ENCODE assay signal across 7 cellular contexts in genomic region chr18:51382081-51382480, GRCh38.
"Had no signal": no experiment of that assay in that cellular context is flagged by ENCODE, and none has a peak within 500 bp of the region (broad histone marks: within the 10 kb centered on the region; RNA-seq: fewer than 3 reads in every experiment).

No MANE protein-coding gene starts in this region.

- H3K4me2 ChIP-seq: GM23338 had no signal

- DNase-seq: H9, HCEC 1CT, IMR-90 had no signal

- H3K27ac Mint-ChIP-seq: GM23338 had no signal

- ATAC-seq: GM23338, K562 had no signal

- FAIRE-seq: H1, H54, K562 had no signal

- H3K9me3 Mint-ChIP-seq: GM23338 had no signal

- H3K4me3 Mint-ChIP-seq: GM23338, H9 had no signal

- H3K4me3 ChIP-seq: GM23338, K562 had no signal

- H3K4me1 Mint-ChIP-seq: GM23338 had no signal
